8 cellular contexts compared by ENCODE assay signal in genomic region chr6:7909323-7910276, GRCh38. TPM values are rescaled to one million over a fixed set of nuclear protein-coding genes. Genes with fewer than 3 reads are reported as not detected.
DNase-seq lines count a peak whose midpoint lies in the region; ATAC-seq and TF ChIP-seq lines count a peak whose summit lies in the region.

No MANE protein-coding gene starts in this region.

- peaks cover 5 to 18% (median 7%) of the 10 kb centered on the region in 4 donors for H3K4me1 Mint-ChIP-seq in CD4-positive, CD25-positive, alpha-beta regulatory T cell
- H3K4me1 Mint-ChIP-seq in MCF 10A (ENCODE audit: insufficient read depth, unreplicated experiment) (peaks cover 16% of the 10 kb centered on the region), immature natural killer cell (peaks cover 8 to 9% of the 10 kb centered on the region in 2 donors)

- CTCF ChIA-PET in MCF 10A (lab: Yijun Ruan, JAX) = interaction anchor here (0.6 to 2.1 kb wide), 7 partner anchors 85 to 235 kb away, joined by 3 to 9 read pairs (median 4); partner anchors contain the start of gene BMP6

- H3K4me1 ChIP-seq in CD4-positive, CD25-positive, alpha-beta regulatory T cell (ENCODE audit: control insufficient read depth, insufficient read depth, low read length, poor library complexity, severe bottlenecking) = peaks cover 12% of the 10 kb centered on the region

- no peak for TF ChIP-seq CTCF in MCF 10A (IDR thresholded peaks at IDR 0.05; ENCODE audit: unreplicated experiment)

- peak overlapping the region; percentile 48 for H3K4me3 ChIP-seq in CD4-positive, CD25-positive, alpha-beta regulatory T cell (ENCODE audit: low read depth, low read length)

- H3K36me3 ChIP-seq in CD4-positive, CD25-positive, alpha-beta regulatory T cell (ENCODE audit: control insufficient read depth, insufficient read depth, low read length) = no peaks in the 10 kb centered on the region

- intact Hi-C loops in MCF 10A (cut with micrococcal nuclease) = loop anchor here (1.0 to 5.0 kb wide), 5 partner anchors 66 to 187 kb away; no protein-coding TSS in a partner anchor

- H3K27me3 Mint-ChIP-seq in CD4-positive, CD25-positive, alpha-beta regulatory T cell = no peaks in the 10 kb centered on the region
- no peaks in the 10 kb centered on the region for H3K27me3 Mint-ChIP-seq in MCF 10A (ENCODE audit: insufficient read depth, unreplicated experiment)
- H3K27me3 Mint-ChIP-seq in immature natural killer cell (ENCODE audit: low read depth in 3 of 3) = peaks cover 0 to 3% (median 1%) of the 10 kb centered on the region in 3 donors

- peaks cover 7% of the 10 kb centered on the region for H3K36me3 Mint-ChIP-seq in CD4-positive, CD25-positive, alpha-beta regulatory T cell
- H3K36me3 Mint-ChIP-seq in MCF 10A (ENCODE audit: insufficient read depth, unreplicated experiment) = peaks cover 17% of the 10 kb centered on the region
- H3K36me3 Mint-ChIP-seq in immature natural killer cell = peaks cover 4 to 5% (median 5%) of the 10 kb centered on the region in 3 donors

- DNase-seq in CD4-positive, CD25-positive, alpha-beta regulatory T cell = peak; percentile 5 to 34 (median 14)
- peak; percentile 45 for DNase-seq in GM19238 (ENCODE audit: insufficient read length, low spot score)
- DNase-seq in SW480 (ENCODE audit: low spot score) = peak; percentile 18
- peak; percentile 60 for DNase-seq in MCF 10A (ENCODE audit: unreplicated experiment)
- DNase-seq in immature natural killer cell = peak; percentile 19 to 24 (median 24)
- DNase-seq in stimulated activated CD4-positive, alpha-beta T cell treated with anti-CD3 and anti-CD28 coated beads, Interleukin-12 subunit alpha, Interleukin-12 subunit beta, amount 100 ng/mL, for 24 hours (ENCODE audit: low read depth in 2 of 2) = peak; percentile 24 to 59

- no peaks in the 10 kb centered on the region for H3K9me3 Mint-ChIP-seq in CD4-positive, CD25-positive, alpha-beta regulatory T cell
- H3K9me3 Mint-ChIP-seq in MCF 10A (ENCODE audit: unreplicated experiment) = no peaks in the 10 kb centered on the region
- no peaks in the 10 kb centered on the region for H3K9me3 Mint-ChIP-seq in immature natural killer cell

- peak overlapping the region; percentile 82 to 89 (median 84) for H3K4me3 Mint-ChIP-seq in CD4-positive, CD25-positive, alpha-beta regulatory T cell
- H3K4me3 Mint-ChIP-seq in MCF 10A (ENCODE audit: unreplicated experiment) (no peak overlapping the region), immature natural killer cell (peak overlapping the region; percentile 76 to 80 (median 78))

- BruUV-seq in MCF 10A (replicated peaks; lab: Mats Ljungman, UMichigan) = TSS peak; percentile 26

- peaks cover 3% of the 10 kb centered on the region for H3K27me3 ChIP-seq in CD4-positive, CD25-positive, alpha-beta regulatory T cell (ENCODE audit: control insufficient read depth, insufficient read depth, low read length)

- POLR2A ChIA-PET in MCF 10A (lab: Yijun Ruan, JAX) = interaction anchor here (0.6 to 3.1 kb wide), 13 partner anchors 83 to 320 kb away, joined by 3 to 13 read pairs (median 4); partner anchors contain the start of genes BLOC1S5, BMP6 and SNRNP48

- H3K27ac ChIP-seq in CD4-positive, CD25-positive, alpha-beta regulatory T cell (ENCODE audit: insufficient read depth, low read length, poor library complexity, severe bottlenecking) = no peak overlapping the region

- no peaks in the 10 kb centered on the region for H3K9me3 ChIP-seq in CD4-positive, CD25-positive, alpha-beta regulatory T cell (ENCODE audit: control insufficient read depth in 2 of 2, low read length in 2 of 2)

- peak; percentile 12 to 15 for ATAC-seq in CD4-positive, CD25-positive, alpha-beta regulatory T cell (ENCODE audit: low read depth in 2 of 2)
- ATAC-seq in HG03520 (IDR thresholded peaks at IDR 0.05; ENCODE audit: unreplicated experiment) (peak; percentile 16), GM18873 (IDR thresholded peaks at IDR 0.05; ENCODE audit: low FRiP score, unreplicated experiment) (no peak)

- H3K27ac Mint-ChIP-seq in CD4-positive, CD25-positive, alpha-beta regulatory T cell = peak overlapping the region in 2 of 3 donors; percentile 31 to 88
- H3K27ac Mint-ChIP-seq in MCF 10A (ENCODE audit: low read depth, unreplicated experiment) (peak overlapping the region; percentile 86), immature natural killer cell (peak overlapping the region in 3 of 6 donors; percentile 32 to 46 (median 36))

RNA-seq across cellular contexts. Expression of gene TXNDC5, which starts 1.0 kb away (rescaled TPM):
- 13.6 TPM for total RNA-seq in CD4-positive, CD25-positive, alpha-beta regulatory T cell
- 10 to 100 TPM; 21.5 to 38.6 (median 26.2) TPM for polyA plus RNA-seq in CD4-positive, CD25-positive, alpha-beta regulatory T cell
- 195 and 263 TPM in 2 replicates for total RNA-seq in MCF 10A (2022)
- 10 to 100 TPM; 16.4 to 25.4 (median 24.3) TPM for polyA plus RNA-seq in immature natural killer cell

Comparison
In these comparisons a context has a peak if more than half of its experiments do, and no peak if none do; other contexts are left out.
1. RNA of gene TXNDC5, which starts 1.0 kb away (total RNA-seq): 195 to 263 TPM in MCF 10A; 13.6 TPM in CD4-positive, CD25-positive, alpha-beta regulatory T cell (single experiment); every median in the first group is over 10 times any median in the second.
2. Peak in every context shown above with its lines, with median percentiles within 50 percentile points of each other: DNase-seq.